14 cellular contexts compared by ENCODE assay signal in genomic region chr5:90645024-90645610, GRCh38.
DNase-seq lines count a peak whose midpoint lies in the region; ATAC-seq and TF ChIP-seq lines count a peak whose summit lies in the region.
"Had no signal": no experiment of that assay in that cellular context is flagged by ENCODE, and none has a peak within 500 bp of the region (broad histone marks: within the 10 kb centered on the region; RNA-seq: fewer than 3 reads in every experiment).

No MANE protein-coding gene starts in this region.

- H3K9ac ChIP-seq in trophoblast cell (ENCODE audit: low read length), result no peak overlapping the region
- H3K9ac ChIP-seq: BLaER1 had no signal

- DNase-seq in OCI-M2 (lab: John Stamatoyannopoulos, UW; ENCODE audit: unreplicated experiment) (peak; percentile 46), fibroblast of mammary gland (ENCODE audit: low read depth) (peak; percentile 1), trophoblast cell (no peak)
- DNase-seq in activated T-cell treated with anti-CD3 and anti-CD28 coated beads, Interleukin-2, amount 50 U/mL, for 1 hour, result no peak
- no peak for DNase-seq in activated CD4-positive, alpha-beta memory T cell treated with anti-CD3 and anti-CD28 coated beads, Interleukin-2, amount 10 ng/mL, durations not matched to agents 7 days and 5 days
- DNase-seq: activated CD8-positive, alpha-beta T cell treated with anti-CD3 and anti-CD28 coated beads, Interleukin-2, amount 10 ng/mL, durations not matched to agents 7 days and 5 days; NCI-H2227 treated with DMSO at 0.1 percent for 48 hours; retina; T-helper 2 cell had no signal

- H3K23ac ChIP-seq in trophoblast cell (ENCODE audit: low read length), result no peak overlapping the region

- H3K36me3 Mint-ChIP-seq in activated CD4-positive, alpha-beta memory T cell treated with anti-CD3 and anti-CD28 coated beads, Interleukin-2, amount 10 ng/mL, durations not matched to agents 7 days and 5 days (ENCODE audit: low read depth), result no peaks in the 10 kb centered on the region

- H2BK120ac ChIP-seq in trophoblast cell (ENCODE audit: insufficient read depth, low read length, poor library complexity), result no peak overlapping the region

- no peak overlapping the region for H4K12ac ChIP-seq in trophoblast cell (ENCODE audit: low read depth, low read length)

- H4K8ac ChIP-seq in trophoblast cell (ENCODE audit: low read depth, low read length), result peak overlapping the region; percentile 52

- no peak overlapping the region for H2AFZ ChIP-seq in trophoblast cell (ENCODE audit: insufficient read depth, low read length, poor library complexity)

- H3K9me3 Mint-ChIP-seq in activated CD4-positive, alpha-beta memory T cell treated with anti-CD3 and anti-CD28 coated beads, Interleukin-2, amount 10 ng/mL, durations not matched to agents 7 days and 5 days, result no peaks in the 10 kb centered on the region

- H3K18ac ChIP-seq in trophoblast cell (ENCODE audit: low read length), result no peak overlapping the region

- H2AK5ac ChIP-seq in trophoblast cell (ENCODE audit: low read length), result no peak overlapping the region

- H3K27ac Mint-ChIP-seq in activated CD4-positive, alpha-beta memory T cell treated with anti-CD3 and anti-CD28 coated beads, Interleukin-2, amount 10 ng/mL, durations not matched to agents 7 days and 5 days, result no peak overlapping the region
- H3K27ac Mint-ChIP-seq: activated CD8-positive, alpha-beta T cell treated with anti-CD3 and anti-CD28 coated beads, Interleukin-2, amount 10 ng/mL, durations not matched to agents 7 days and 5 days had no signal

- H3K27me3 ChIP-seq in trophoblast cell (ENCODE audit: insufficient read depth, low read length), result no peaks in the 10 kb centered on the region
- H3K27me3 ChIP-seq: BLaER1, esophagus muscularis mucosa had no signal

- no peaks in the 10 kb centered on the region for H3K79me2 ChIP-seq in trophoblast cell (ENCODE audit: control insufficient read depth, insufficient read depth, low read length, poor library complexity)

- H3K36me3 ChIP-seq in trophoblast cell (ENCODE audit: control insufficient read depth in 1 of 2, insufficient read depth in 2 of 2, low read length in 2 of 2), result no peaks in the 10 kb centered on the region
- H3K36me3 ChIP-seq: BLaER1, esophagus muscularis mucosa had no signal

- peak overlapping the region; percentile 49 for H2BK5ac ChIP-seq in trophoblast cell (ENCODE audit: low read depth, low read length, poor library complexity)

- no peak overlapping the region for H3K27ac ChIP-seq in trophoblast cell (ENCODE audit: low read depth, low read length)
- H3K27ac ChIP-seq: BLaER1, esophagus muscularis mucosa had no signal

- H3K4me1 Mint-ChIP-seq in activated CD4-positive, alpha-beta memory T cell treated with anti-CD3 and anti-CD28 coated beads, Interleukin-2, amount 10 ng/mL, durations not matched to agents 7 days and 5 days, result no peaks in the 10 kb centered on the region

- H3K4me3 ChIP-seq in fibroblast of mammary gland (ENCODE audit: control insufficient read depth, low read depth, low read length) (no peak overlapping the region), trophoblast cell (ENCODE audit: low read depth, low read length) (no peak overlapping the region)
- H3K4me3 ChIP-seq: BLaER1, esophagus muscularis mucosa had no signal

- TF ChIP-seq CTCF in fibroblast of mammary gland (conservative IDR thresholded peaks at IDR 0.05; ENCODE audit: control insufficient read depth, insufficient read depth, low read depth, low read length), result no peak

- H3K4me3 Mint-ChIP-seq in activated CD4-positive, alpha-beta memory T cell treated with anti-CD3 and anti-CD28 coated beads, Interleukin-2, amount 10 ng/mL, durations not matched to agents 7 days and 5 days, result no peak overlapping the region
- H3K4me3 Mint-ChIP-seq: activated CD8-positive, alpha-beta T cell treated with anti-CD3 and anti-CD28 coated beads, Interleukin-2, amount 10 ng/mL, durations not matched to agents 7 days and 5 days had no signal

- WGBS in trophoblast cell (ENCODE audit: extremely low coverage, insufficient coverage, insufficient read length), result no CpG with 5 or more reads among the region's 8 CpGs

- POLR2A ChIA-PET in activated CD4-positive, alpha-beta memory T cell treated with anti-CD3 and anti-CD28 coated beads, Interleukin-2, amount 10 ng/mL, durations not matched to agents 7 days and 5 days (lab: Charles Lee), result no interaction called here

- H3K27me3 Mint-ChIP-seq in activated CD4-positive, alpha-beta memory T cell treated with anti-CD3 and anti-CD28 coated beads, Interleukin-2, amount 10 ng/mL, durations not matched to agents 7 days and 5 days, result peaks cover 2% of the 10 kb centered on the region

- H3K14ac ChIP-seq in trophoblast cell (ENCODE audit: low read length), result no peak overlapping the region

- H3K9me3 ChIP-seq in trophoblast cell (ENCODE audit: insufficient read depth, low read depth, low read length), result no peaks in the 10 kb centered on the region
- H3K9me3 ChIP-seq: BLaER1, esophagus muscularis mucosa had no signal

- H3K4me1 ChIP-seq in trophoblast cell (ENCODE audit: control insufficient read depth in 1 of 2, insufficient read depth in 2 of 2, low read length in 2 of 2), result peaks cover 0 to 2% of the 10 kb centered on the region in 2 experiments
- H3K4me1 ChIP-seq: esophagus muscularis mucosa had no signal

- CTCF ChIA-PET in activated CD4-positive, alpha-beta memory T cell treated with anti-CD3 and anti-CD28 coated beads, Interleukin-2, amount 10 ng/mL, durations not matched to agents 7 days and 5 days (lab: Charles Lee), result no interaction called here

- H3K79me1 ChIP-seq in trophoblast cell (ENCODE audit: low read length), result no peaks in the 10 kb centered on the region

- ATAC-seq in GM18867 (IDR thresholded peaks at IDR 0.05; ENCODE audit: unreplicated experiment), result peak; percentile 41
- ATAC-seq in HG03439 (IDR thresholded peaks at IDR 0.05; ENCODE audit: unreplicated experiment), result no peak
- ATAC-seq in activated CD4-positive, CD25-positive, alpha-beta regulatory T cell treated with anti-CD3 and anti-CD28 coated beads, Interleukin-2, amount 50 U/mL, for 24 hours, result no peak
- ATAC-seq: activated CD8-positive, alpha-beta T cell treated with anti-CD3 and anti-CD28 coated beads, Interleukin-2, amount 10 ng/mL, durations not matched to agents 7 days and 5 days had no signal

- H4K91ac ChIP-seq in trophoblast cell (ENCODE audit: low read depth, low read length), result no peak overlapping the region

- no peak overlapping the region for H3K4ac ChIP-seq in trophoblast cell (ENCODE audit: low read depth, low read length)

- H2BK12ac ChIP-seq in trophoblast cell (ENCODE audit: low read length), result no peak overlapping the region

- no peak overlapping the region for H3K4me2 ChIP-seq in trophoblast cell (ENCODE audit: low read length)

Comparison
In these comparisons a context has a peak if more than half of its experiments do, and no peak if none do; other contexts are left out.
1. DNase-seq: peak in OCI-M2 (single experiment) and fibroblast of mammary gland (single experiment); none in trophoblast cell (0 of 2), activated T-cell treated with anti-CD3 and anti-CD28 coated beads, Interleukin-2, amount 50 U/mL, for 1 hour (single experiment) and activated CD4-positive, alpha-beta memory T cell treated with anti-CD3 and anti-CD28 coated beads, Interleukin-2, amount 10 ng/mL, durations not matched to agents 7 days and 5 days (single experiment).